In the genomic region with DNA sequence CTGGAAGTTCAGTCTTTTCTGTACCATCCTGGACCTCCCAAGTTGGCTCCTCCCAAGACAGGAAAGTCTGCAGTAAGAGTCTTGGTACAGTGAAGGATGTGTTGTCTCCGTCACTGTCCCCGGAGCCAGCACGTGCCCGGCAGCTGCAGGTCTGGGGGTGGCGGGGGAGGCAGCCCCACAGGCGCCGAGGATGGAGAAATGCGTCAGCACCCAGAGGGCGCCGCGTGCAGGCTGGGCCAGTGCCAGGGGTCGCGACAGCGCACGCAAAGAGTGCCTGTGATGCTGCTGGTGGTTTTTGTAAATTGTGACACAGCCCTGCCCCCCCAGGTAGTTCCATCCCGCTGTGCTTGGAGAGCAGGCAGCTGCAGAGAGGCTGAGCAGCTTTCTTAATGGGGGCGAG, we compare ENCODE assay signal across 17 cellular contexts.
DNase-seq lines count a peak whose midpoint lies in the region; ATAC-seq and TF ChIP-seq lines count a peak whose summit lies in the region.
"Had no signal": no experiment of that assay in that cellular context is flagged by ENCODE, and none has a peak within 500 bp of the region (broad histone marks: within the 10 kb centered on the region; RNA-seq: fewer than 3 reads in every experiment).

No MANE protein-coding gene starts in this region.

- ATAC-seq in sciatic nerve, result peak; percentile 47
- ATAC-seq in psoas muscle, result no peak
- no peak for ATAC-seq in lower lobe of right lung
- ATAC-seq: activated T-helper 17 cell treated with anti-CD3 and anti-CD28 coated beads, Interleukin-2, amount 50 U/mL, for 72 hours had no signal

- no peaks in the 10 kb centered on the region for H3K4me1 ChIP-seq in psoas muscle
- no peaks in the 10 kb centered on the region for H3K4me1 ChIP-seq in lower lobe of right lung
- H3K4me1 ChIP-seq: colonic mucosa, upper lobe of left lung had no signal

- H3K27ac ChIP-seq in dorsolateral prefrontal cortex (peak overlapping the region in 54 of 59 donors; percentile 15 to 99 (median 91)), psoas muscle (no peak overlapping the region), lower lobe of right lung (no peak overlapping the region)
- H3K27ac ChIP-seq: colonic mucosa, epithelial cell of prostate, neutrophil, upper lobe of left lung had no signal

- TF ChIP-seq CTCF in dorsolateral prefrontal cortex (IDR thresholded peaks at IDR 0.05 in 54 of 56, conservative IDR thresholded peaks at IDR 0.05 in 2 of 56; ENCODE audit: low read depth in 1 of 56, partially characterized antibody in 56 of 56) (peak in 7 of 56 donors; percentile 12 to 41 (median 16)), psoas muscle (IDR thresholded peaks at IDR 0.05) (no peak), lower lobe of right lung (IDR thresholded peaks at IDR 0.05) (no peak)

- H3K9me3 ChIP-seq in psoas muscle (no peaks in the 10 kb centered on the region), lower lobe of right lung (no peaks in the 10 kb centered on the region)
- H3K9me3 ChIP-seq: colonic mucosa, neutrophil, upper lobe of left lung had no signal

- no peaks in the 10 kb centered on the region for H3K36me3 ChIP-seq in psoas muscle (ENCODE audit: insufficient read depth in 1 of 2, low read depth in 1 of 2)
- no peaks in the 10 kb centered on the region for H3K36me3 ChIP-seq in lower lobe of right lung
- H3K36me3 ChIP-seq: colonic mucosa, neutrophil, upper lobe of left lung had no signal

- H3K27me3 ChIP-seq in dorsolateral prefrontal cortex, result no peaks in the 10 kb centered on the region
- H3K27me3 ChIP-seq in psoas muscle (ENCODE audit: insufficient read depth in 3 of 3, low read length in 2 of 3), result peaks cover 0 to 3% (median 0%) of the 10 kb centered on the region in 3 donors
- H3K27me3 ChIP-seq in lower lobe of right lung (ENCODE audit: low read depth), result no peaks in the 10 kb centered on the region
- H3K27me3 ChIP-seq: colonic mucosa, neutrophil, upper lobe of left lung had no signal

- DNase-seq in NCI-H510A treated with DMSO at 0.1 percent for 48 hours (lab: John Stamatoyannopoulos, UW) (peak; percentile 30), NCI-H510A (lab: John Stamatoyannopoulos, UW) (no peak), NCI-H345 (lab: John Stamatoyannopoulos, UW) (peak; percentile 64), dorsolateral prefrontal cortex (peak in 7 of 10 donors; percentile 51 to 79 (median 61)), sciatic nerve (ENCODE audit: low spot score) (no peak), psoas muscle (no peak), lower lobe of right lung (no peak)
- DNase-seq in activated CD4-positive, CD25-positive, alpha-beta regulatory T cell (lab: John Stamatoyannopoulos, UW), result no peak
- DNase-seq: activated CD8-positive, alpha-beta memory T cell treated with anti-CD3 and anti-CD28 coated beads for 24 hours; Calu3; colonic mucosa; NCI-H446; OCI-M1 had no signal

- WGBS in psoas muscle, 3 donors, result 15 to 28% (median 16%) methylated on average over 17 of the region's 17 CpGs

- intact Hi-C loops in dorsolateral prefrontal cortex (cut with DNase I) (no loop called here), sciatic nerve (cut with DNase I) (no loop called here), psoas muscle (cut with DNase I) (no loop called here), lower lobe of right lung (cut with DNase I) (no loop called here)

- H3K4me3 ChIP-seq in dorsolateral prefrontal cortex (peak overlapping the region in 11 of 59 donors; percentile 4 to 26 (median 14)), psoas muscle (no peak overlapping the region), lower lobe of right lung (no peak overlapping the region)
- H3K4me3 ChIP-seq: colonic mucosa, upper lobe of left lung had no signal

Comparison
In these comparisons a context has a peak if more than half of its experiments do, and no peak if none do; other contexts are left out.
1. DNase-seq: peak in NCI-H510A treated with DMSO at 0.1 percent for 48 hours (single experiment), NCI-H345 (single experiment) and dorsolateral prefrontal cortex (7 of 10); none in NCI-H510A (single experiment), sciatic nerve (single experiment), activated CD4-positive, CD25-positive, alpha-beta regulatory T cell (0 of 4), psoas muscle (0 of 2) and lower lobe of right lung (single experiment).
2. H3K27ac ChIP-seq: peak in dorsolateral prefrontal cortex (54 of 59); none in psoas muscle (single experiment) and lower lobe of right lung (single experiment).